ENCODE assay signal across 1 cellular context in the genomic region with DNA sequence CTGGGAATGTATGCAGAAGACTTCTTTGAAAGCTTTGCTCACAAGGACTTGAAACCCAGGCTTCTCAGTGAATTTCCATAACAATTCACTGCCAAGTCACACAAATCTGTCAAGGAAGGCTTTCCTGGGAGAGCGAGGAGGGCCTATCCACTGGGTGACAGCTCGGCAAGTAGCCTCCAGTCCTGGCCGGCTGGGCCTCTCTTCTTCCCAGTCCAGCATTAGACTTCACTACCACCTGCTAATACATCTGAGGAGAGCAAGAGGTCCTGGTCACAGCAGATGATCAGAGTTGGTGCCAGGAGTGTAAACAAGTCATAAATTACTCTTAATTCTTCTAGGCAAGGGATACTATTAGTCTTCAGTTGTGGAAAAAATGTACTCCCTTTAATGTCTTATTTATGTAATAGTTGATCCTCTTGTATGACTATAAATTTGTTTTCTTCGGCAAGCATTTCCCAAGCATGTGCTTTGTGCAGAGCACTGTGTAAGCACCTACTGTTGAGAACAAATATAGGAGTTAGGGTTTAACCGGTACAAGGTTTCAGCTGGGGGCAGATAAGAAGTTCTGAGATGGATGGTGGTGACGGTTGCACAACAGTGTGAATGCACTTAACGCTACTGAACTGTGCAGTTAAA.
A peak's percentile ranks its signal among the peaks of the same experiment; 100 is the strongest.
TF ChIP-seq lines count a peak whose summit lies in the region.

No MANE protein-coding gene starts in this region.

TF ChIP-seq in K562, 482 proteins besides CTCF, POLR2A, EP300 and RAD21 (continued from another document and continues in another):
- TF ChIP-seq, protein P1, sequence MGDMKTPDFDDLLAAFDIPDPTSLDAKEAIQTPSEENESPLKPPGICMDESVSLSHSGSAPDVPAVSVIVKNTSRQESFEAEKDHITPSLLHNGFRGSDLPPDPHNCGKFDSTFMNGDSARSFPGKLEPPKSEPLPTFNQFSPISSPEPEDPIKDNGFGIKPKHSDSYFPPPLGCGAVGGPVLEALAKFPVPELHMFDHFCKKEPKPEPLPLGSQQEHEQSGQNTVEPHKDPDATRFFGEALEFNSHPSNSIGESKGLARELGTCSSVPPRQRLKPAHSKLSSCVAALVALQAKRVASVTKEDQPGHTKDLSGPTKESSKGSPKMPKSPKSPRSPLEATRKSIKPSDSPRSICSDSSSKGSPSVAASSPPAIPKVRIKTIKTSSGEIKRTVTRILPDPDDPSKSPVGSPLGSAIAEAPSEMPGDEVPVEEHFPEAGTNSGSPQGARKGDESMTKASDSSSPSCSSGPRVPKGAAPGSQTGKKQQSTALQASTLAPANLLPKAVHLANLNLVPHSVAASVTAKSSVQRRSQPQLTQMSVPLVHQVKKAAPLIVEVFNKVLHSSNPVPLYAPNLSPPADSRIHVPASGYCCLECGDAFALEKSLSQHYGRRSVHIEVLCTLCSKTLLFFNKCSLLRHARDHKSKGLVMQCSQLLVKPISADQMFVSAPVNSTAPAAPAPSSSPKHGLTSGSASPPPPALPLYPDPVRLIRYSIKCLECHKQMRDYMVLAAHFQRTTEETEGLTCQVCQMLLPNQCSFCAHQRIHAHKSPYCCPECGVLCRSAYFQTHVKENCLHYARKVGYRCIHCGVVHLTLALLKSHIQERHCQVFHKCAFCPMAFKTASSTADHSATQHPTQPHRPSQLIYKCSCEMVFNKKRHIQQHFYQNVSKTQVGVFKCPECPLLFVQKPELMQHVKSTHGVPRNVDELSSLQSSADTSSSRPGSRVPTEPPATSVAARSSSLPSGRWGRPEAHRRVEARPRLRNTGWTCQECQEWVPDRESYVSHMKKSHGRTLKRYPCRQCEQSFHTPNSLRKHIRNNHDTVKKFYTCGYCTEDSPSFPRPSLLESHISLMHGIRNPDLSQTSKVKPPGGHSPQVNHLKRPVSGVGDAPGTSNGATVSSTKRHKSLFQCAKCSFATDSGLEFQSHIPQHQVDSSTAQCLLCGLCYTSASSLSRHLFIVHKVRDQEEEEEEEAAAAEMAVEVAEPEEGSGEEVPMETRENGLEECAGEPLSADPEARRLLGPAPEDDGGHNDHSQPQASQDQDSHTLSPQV (IDR thresholded peaks at IDR 0.05), result peak; percentile 36; the same call in 1 of the 2 replicates
- TF ChIP-seq NFIC (IDR thresholded peaks at IDR 0.05) (no peak), ZNF766 (CRISPR knock-in tag; conservative IDR thresholded peaks at IDR 0.05) (peak; percentile 75), ZBTB11 (CRISPR knock-in tag; IDR thresholded peaks at IDR 0.05) (0 out of 6 replicates have a peak, but pooled peaks of 1 of the 3 experiments have one; percentile 29), FOXA3 (CRISPR knock-in tag; conservative IDR thresholded peaks at IDR 0.05 in 1 of 2, IDR thresholded peaks at IDR 0.05 in 1 of 2) (peak; percentile 16 to 73; a peak in 2 of 4 replicates), ATF4 (CRISPR knock-in tag; IDR thresholded peaks at IDR 0.05) (peak; percentile 40; the same call in 1 of the 2 replicates), ZBTB7A (IDR thresholded peaks at IDR 0.05; ENCODE audit: borderline replicate concordance, control insufficient read depth, low read depth, low read length) (no peak), TRIM25 (IDR thresholded peaks at IDR 0.05; ENCODE audit: borderline replicate concordance) (no peak), VEZF1 (CRISPR knock-in tag; IDR thresholded peaks at IDR 0.05) (0 out of 2 replicates have a peak, but pooled peaks have one; percentile 23), U2AF1 (optimal IDR thresholded peaks at IDR 0.05; ENCODE audit: low read depth, low read length) (no peak), OTX1 (CRISPR knock-in tag; IDR thresholded peaks at IDR 0.05) (no peak), RNF2 (IDR thresholded peaks at IDR 0.05) (no peak), MNT (conservative IDR thresholded peaks at IDR 0.05) (peak in 1 of 2 experiments; percentile 40; a peak in 1 of 4 replicates), L3MBTL2 (IDR thresholded peaks at IDR 0.05) (peak; percentile 60), HLTF (IDR thresholded peaks at IDR 0.05) (no peak), CBFA2T3 (IDR thresholded peaks at IDR 0.05) (peak; percentile 53), FOXK2 (conservative IDR thresholded peaks at IDR 0.05 in 1 of 2, IDR thresholded peaks at IDR 0.05 in 1 of 2; ENCODE audit: low read depth in 2 of 2) (0 out of 4 replicates have a peak, but pooled peaks of 1 of the 2 experiments have one; percentile 30), DPF2 (IDR thresholded peaks at IDR 0.05) (peak; percentile 74), SMARCE1 (IDR thresholded peaks at IDR 0.05) (peak; percentile 23; the same call in 1 of the 2 replicates), KDM4B (IDR thresholded peaks at IDR 0.05; ENCODE audit: borderline replicate concordance in 2 of 2, low read depth in 1 of 2) (no peak), ZNF354B (CRISPR knock-in tag; IDR thresholded peaks at IDR 0.05) (no peak), ZNF644 (tag; IDR thresholded peaks at IDR 0.05; ENCODE audit: low read depth) (0 out of 2 replicates have a peak, but pooled peaks have one; percentile 33), HMGXB4 (CRISPR knock-in tag; IDR thresholded peaks at IDR 0.05) (no peak), HMBOX1 (IDR thresholded peaks at IDR 0.05) (peak; percentile 57; the same call in 1 of the 2 replicates), RCOR1 (IDR thresholded peaks at IDR 0.05; ENCODE audit: borderline replicate concordance in 1 of 2, low read depth in 2 of 2, low read length in 2 of 2) (peak in 1 of 2 experiments; percentile 42; a peak in 1 of 4 replicates), LCOR (CRISPR knock-in tag; IDR thresholded peaks at IDR 0.05) (no peak), ARID1B (IDR thresholded peaks at IDR 0.05) (peak; percentile 64), DMBX1 (CRISPR knock-in tag; IDR thresholded peaks at IDR 0.05; ENCODE audit: borderline replicate concordance) (peak; percentile 22; the same call in 1 of the 2 replicates)
- TF ChIP-seq, protein P2, sequence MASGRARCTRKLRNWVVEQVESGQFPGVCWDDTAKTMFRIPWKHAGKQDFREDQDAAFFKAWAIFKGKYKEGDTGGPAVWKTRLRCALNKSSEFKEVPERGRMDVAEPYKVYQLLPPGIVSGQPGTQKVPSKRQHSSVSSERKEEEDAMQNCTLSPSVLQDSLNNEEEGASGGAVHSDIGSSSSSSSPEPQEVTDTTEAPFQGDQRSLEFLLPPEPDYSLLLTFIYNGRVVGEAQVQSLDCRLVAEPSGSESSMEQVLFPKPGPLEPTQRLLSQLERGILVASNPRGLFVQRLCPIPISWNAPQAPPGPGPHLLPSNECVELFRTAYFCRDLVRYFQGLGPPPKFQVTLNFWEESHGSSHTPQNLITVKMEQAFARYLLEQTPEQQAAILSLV (tag; IDR thresholded peaks at IDR 0.05), result peak; percentile 72
